Comparison of ENCODE assay signal across 8 cellular contexts in genomic region chr9:100351508-100351907, GRCh38. TPM values are rescaled to one million over a fixed set of nuclear protein-coding genes. Genes with fewer than 3 reads are reported as not detected.
DNase-seq lines count a peak whose midpoint lies in the region; ATAC-seq and TF ChIP-seq lines count a peak whose summit lies in the region.

No MANE protein-coding gene starts in this region.

- H3K36me3 Mint-ChIP-seq in activated CD8-positive, alpha-beta T cell treated with anti-CD3 and anti-CD28 coated beads for 36 hours (ENCODE audit: low read depth), result peaks cover 33% of the 10 kb centered on the region
- H3K36me3 Mint-ChIP-seq in stimulated activated naive B cell treated with anti-CD40 and anti-IgM and Interleukin-4, amounts not matched to agents 10 μg/mL and 1 μg/mL and 100 μg/mL, for 72 hours, result peaks cover 16 to 17% of the 10 kb centered on the region in 2 donors

- peak overlapping the region; percentile 93 for H3K9ac ChIP-seq in iPS-15b (ENCODE audit: low read depth, low read length)

- in situ Hi-C loops in G401 (cut with HindIII; ENCODE audit: low sequenced_read_pairs), result no loop called here

- CTCF ChIA-PET in activated CD8-positive, alpha-beta T cell treated with anti-CD3 and anti-CD28 coated beads for 36 hours (lab: Charles Lee), result interaction anchor here (1.2 to 3.4 kb wide), 7 partner anchors 9 to 248 kb away, joined by 3 to 13 read pairs (median 5); partner anchors contain the start of gene MSANTD3

- H3K4me3 Mint-ChIP-seq in activated CD8-positive, alpha-beta T cell treated with anti-CD3 and anti-CD28 coated beads for 36 hours, result peak overlapping the region; percentile 89
- H3K4me3 Mint-ChIP-seq in stimulated activated naive B cell treated with anti-CD40 and anti-IgM and Interleukin-4, amounts not matched to agents 10 μg/mL and 1 μg/mL and 100 μg/mL, for 72 hours, result peak overlapping the region; percentile 95 to 97

- no peaks in the 10 kb centered on the region for H3K27me3 Mint-ChIP-seq in activated CD8-positive, alpha-beta T cell treated with anti-CD3 and anti-CD28 coated beads for 36 hours
- no peaks in the 10 kb centered on the region for H3K27me3 Mint-ChIP-seq in stimulated activated naive B cell treated with anti-CD40 and anti-IgM and Interleukin-4, amounts not matched to agents 10 μg/mL and 1 μg/mL and 100 μg/mL, for 72 hours

- H3K36me3 ChIP-seq in iPS-15b (ENCODE audit: control insufficient read depth, insufficient read depth, low read length), result no peaks in the 10 kb centered on the region

- H3K27me3 ChIP-seq in HL-60 (ENCODE audit: insufficient read depth, poor library complexity, severe bottlenecking) (no peaks in the 10 kb centered on the region), iPS-15b (ENCODE audit: control insufficient read depth, insufficient read depth, low read length) (no peaks in the 10 kb centered on the region)

- DNase-seq in HL-60 (ENCODE audit: low read depth in 1 of 2, low spot score in 1 of 2) (no peak), G401 (ENCODE audit: low spot score) (no peak), omental fat pad (ENCODE audit: low spot score) (no peak)
- DNase-seq in activated CD8-positive, alpha-beta T cell treated with anti-CD3 and anti-CD28 coated beads for 36 hours, result no peak
- DNase-seq in stimulated activated naive B cell treated with anti-CD40 and anti-IgM and Interleukin-4, amounts not matched to agents 10 μg/mL and 1 μg/mL and 100 μg/mL, for 72 hours, result no peak

- H3K4me1 Mint-ChIP-seq in activated CD8-positive, alpha-beta T cell treated with anti-CD3 and anti-CD28 coated beads for 36 hours (ENCODE audit: low read depth), result peaks cover 56% of the 10 kb centered on the region
- peaks cover 25 to 50% of the 10 kb centered on the region in 2 donors for H3K4me1 Mint-ChIP-seq in stimulated activated naive B cell treated with anti-CD40 and anti-IgM and Interleukin-4, amounts not matched to agents 10 μg/mL and 1 μg/mL and 100 μg/mL, for 72 hours

- intact Hi-C loops in activated CD8-positive, alpha-beta T cell treated with anti-CD3 and anti-CD28 coated beads for 36 hours (cut with micrococcal nuclease), result loop anchor here (10.0 kb wide), 1 partner anchor 243 kb away; no protein-coding TSS in a partner anchor

- ATAC-seq in activated CD8-positive, alpha-beta T cell treated with anti-CD3 and anti-CD28 coated beads for 36 hours, result no peak
- ATAC-seq in stimulated activated naive B cell treated with anti-CD40 and anti-IgM and Interleukin-4, amounts not matched to agents 10 μg/mL and 1 μg/mL and 100 μg/mL, for 72 hours (replicated peaks), result no peak
- ATAC-seq in GM21360 (IDR thresholded peaks at IDR 0.05; ENCODE audit: unreplicated experiment) (no peak), HG02623 (IDR thresholded peaks at IDR 0.05; ENCODE audit: unreplicated experiment) (no peak), omental fat pad (ENCODE audit: low FRiP score) (no peak)

- H3K9me3 ChIP-seq in iPS-15b (ENCODE audit: control insufficient read depth, insufficient read depth, low read length), result no peaks in the 10 kb centered on the region

- peaks cover 19% of the 10 kb centered on the region for H3K4me1 ChIP-seq in iPS-15b (ENCODE audit: control insufficient read depth, insufficient read depth, low read length)

- H3K4me3 ChIP-seq in HL-60 (replicated peaks; ENCODE audit: insufficient read depth, low read length) (peak overlapping the region; percentile 96), iPS-15b (ENCODE audit: low read depth, low read length) (peak overlapping the region; percentile 93)

- peaks cover 8% of the 10 kb centered on the region for H3K9me3 Mint-ChIP-seq in activated CD8-positive, alpha-beta T cell treated with anti-CD3 and anti-CD28 coated beads for 36 hours
- H3K9me3 Mint-ChIP-seq in stimulated activated naive B cell treated with anti-CD40 and anti-IgM and Interleukin-4, amounts not matched to agents 10 μg/mL and 1 μg/mL and 100 μg/mL, for 72 hours, result peaks cover 2 to 11% of the 10 kb centered on the region in 2 donors

- H3K27ac Mint-ChIP-seq in activated CD8-positive, alpha-beta T cell treated with anti-CD3 and anti-CD28 coated beads for 36 hours, result peak overlapping the region; percentile 81
- peak overlapping the region; percentile 92 for H3K27ac Mint-ChIP-seq in stimulated activated naive B cell treated with anti-CD40 and anti-IgM and Interleukin-4, amounts not matched to agents 10 μg/mL and 1 μg/mL and 100 μg/mL, for 72 hours

- no peak for TF ChIP-seq CTCF in HL-60 (IDR thresholded peaks at IDR 0.05; ENCODE audit: insufficient read depth, low read length)
- TF ChIP-seq CTCF in activated CD8-positive, alpha-beta T cell treated with anti-CD3 and anti-CD28 coated beads for 36 hours (IDR thresholded peaks at IDR 0.05), result no peak
- no peak for TF ChIP-seq CTCF in omental fat pad (IDR thresholded peaks at IDR 0.05)

- H3K27ac ChIP-seq in HL-60 (replicated peaks), result peak overlapping the region; percentile 68

- POLR2A ChIA-PET in activated CD8-positive, alpha-beta T cell treated with anti-CD3 and anti-CD28 coated beads for 36 hours (lab: Charles Lee), result interaction anchor here (1.2 to 2.2 kb wide), 6 partner anchors 8 to 91 kb away, joined by 3 to 7 read pairs (median 4); no protein-coding TSS in a partner anchor

RNA-seq across cellular contexts. Expression of gene TEX10, which starts 1.2 kb away (rescaled TPM):
- 10 to 100 TPM; 26.6 to 30.2 TPM for total RNA-seq in activated CD8-positive, alpha-beta T cell treated with anti-CD3 and anti-CD28 coated beads for 36 hours
- total RNA-seq in G401 (2014; rRNA removed; shearing (Covaris generic)), result 81.3 and 87.3 TPM in 2 replicates
- 10 to 100 TPM; 15.8 to 51.0 (median 29.9) TPM for total RNA-seq in omental fat pad
